In genomic region chr3:177212756-177213155, GRCh38 we compare ENCODE assay signal across 16 cellular contexts. TPM values are rescaled to one million over a fixed set of nuclear protein-coding genes. Genes with fewer than 3 reads are reported as not detected.
DNase-seq lines count a peak whose midpoint lies in the region; ATAC-seq and TF ChIP-seq lines count a peak whose summit lies in the region.
"Had no signal": no experiment of that assay in that cellular context is flagged by ENCODE, and none has a peak within 500 bp of the region (broad histone marks: within the 10 kb centered on the region; RNA-seq: fewer than 3 reads in every experiment).

No MANE protein-coding gene starts in this region.

- no peaks in the 10 kb centered on the region for H3K79me1 ChIP-seq in neuronal stem cell (ENCODE audit: low read depth, low read length)

- intact Hi-C loops in colonic mucosa (cut with DNase I) (no loop called here), mucosa of descending colon (cut with DNase I, micrococcal nuclease) (loop anchor here in 1 of 2 donors (5.0 kb wide), 1 partner anchor 85 kb away; no protein-coding TSS in a partner anchor), transverse colon (cut with DNase I; ENCODE audit: low total_unique reads) (no loop called here)

- no peak overlapping the region for H2BK12ac ChIP-seq in neuronal stem cell (ENCODE audit: low read length)

- no peak overlapping the region for H2AK5ac ChIP-seq in neuronal stem cell (ENCODE audit: low read depth, low read length)

- H3K27ac ChIP-seq in colonic mucosa (peak overlapping the region; percentile 87), transverse colon (peak overlapping the region; percentile 70 to 88 (median 86)), neuronal stem cell (replicated peaks; ENCODE audit: low read length) (no peak overlapping the region)
- H3K27ac ChIP-seq: KMS-11 had no signal

- H3K4me3 ChIP-seq in colonic mucosa = no peak overlapping the region
- no peak overlapping the region for H3K4me3 ChIP-seq in mucosa of descending colon
- no peak overlapping the region for H3K4me3 ChIP-seq in transverse colon
- H3K4me3 ChIP-seq in neuronal stem cell (ENCODE audit: low read length in 2 of 2) = no peak overlapping the region

- no peak overlapping the region for H3K4me3 Mint-ChIP-seq in activated naive CD8-positive, alpha-beta T cell treated with anti-CD3 and anti-CD28 coated beads, Interleukin-2, amount 10 ng/mL, durations not matched to agents 7 days and 5 days
- H3K4me3 Mint-ChIP-seq in activated naive CD8-positive, alpha-beta T cell treated with anti-CD3 and anti-CD28 coated beads, Interleukin-2, amount 50 U/mL, for 24 hours = no peak overlapping the region
- H3K4me3 Mint-ChIP-seq: B cell; CD4-positive, alpha-beta T cell; H9 had no signal

- 80% methylated on average over 8 of the region's 8 CpGs; no CpG with 5 or more reads in 1 of the 2 donors for WGBS in transverse colon (ENCODE audit: low coverage in 1 of 2), 2 donors
- WGBS in neuronal stem cell (ENCODE audit: extremely low coverage in 2 of 2, insufficient read length in 2 of 2, insufficient replicate concordance in 1 of 2), 2 donors = no CpG with 5 or more reads among the region's 8 CpGs

- in situ Hi-C loops in transverse colon (cut with MboI; ENCODE audit: low pct_ligation_motif_present in 1 of 4, low pct_unique_long_range_greater_than_20kb in 1 of 4, low sequenced_read_pairs in 3 of 4) = loop anchor here in 1 of 4 donors (25.0 kb wide), 1 partner anchor 875 kb away; no protein-coding TSS in a partner anchor

- no peak overlapping the region for H2BK120ac ChIP-seq in neuronal stem cell (ENCODE audit: low read depth, low read length)

- H3K9me3 Mint-ChIP-seq in activated naive CD8-positive, alpha-beta T cell treated with anti-CD3 and anti-CD28 coated beads, Interleukin-2, amount 10 ng/mL, durations not matched to agents 7 days and 5 days = no peaks in the 10 kb centered on the region
- H3K9me3 Mint-ChIP-seq in activated naive CD8-positive, alpha-beta T cell treated with anti-CD3 and anti-CD28 coated beads, Interleukin-2, amount 50 U/mL, for 24 hours = no peaks in the 10 kb centered on the region
- H3K9me3 Mint-ChIP-seq: CD4-positive, alpha-beta T cell; H9 had no signal

- no peak for TF ChIP-seq EP300 in transverse colon (IDR thresholded peaks at IDR 0.05; ENCODE audit: low read depth)

- no peak overlapping the region for H2BK5ac ChIP-seq in neuronal stem cell (ENCODE audit: low read length)

- no peak overlapping the region for H3K18ac ChIP-seq in neuronal stem cell (ENCODE audit: low read length)

- H3K27me3 ChIP-seq in colonic mucosa = no peaks in the 10 kb centered on the region
- H3K27me3 ChIP-seq in transverse colon = no peaks in the 10 kb centered on the region
- no peaks in the 10 kb centered on the region for H3K27me3 ChIP-seq in neuronal stem cell (ENCODE audit: control insufficient read depth in 3 of 3, insufficient read depth in 3 of 3, low read depth in 1 of 3, low read length in 3 of 3)

- no peak overlapping the region for H4K91ac ChIP-seq in neuronal stem cell (ENCODE audit: low read depth, low read length, poor library complexity)

- no peak overlapping the region for H2AFZ ChIP-seq in neuronal stem cell (ENCODE audit: low read length)

- H3K4me2 ChIP-seq in neuronal stem cell (ENCODE audit: insufficient read depth, low read length, poor library complexity, severe bottlenecking) = no peak overlapping the region
- H3K4me2 ChIP-seq: KMS-11 had no signal

- H3K27me3 Mint-ChIP-seq in activated naive CD8-positive, alpha-beta T cell treated with anti-CD3 and anti-CD28 coated beads, Interleukin-2, amount 10 ng/mL, durations not matched to agents 7 days and 5 days = no peaks in the 10 kb centered on the region
- no peaks in the 10 kb centered on the region for H3K27me3 Mint-ChIP-seq in activated naive CD8-positive, alpha-beta T cell treated with anti-CD3 and anti-CD28 coated beads, Interleukin-2, amount 50 U/mL, for 24 hours
- H3K27me3 Mint-ChIP-seq: B cell; CD4-positive, alpha-beta T cell had no signal

- H3K23ac ChIP-seq in neuronal stem cell (ENCODE audit: low read depth, low read length, poor library complexity) = no peak overlapping the region

- DNase-seq in activated naive CD8-positive, alpha-beta T cell treated with anti-CD3 and anti-CD28 coated beads, Interleukin-2, amount 10 ng/mL, durations not matched to agents 7 days and 5 days = no peak
- no peak for DNase-seq in activated naive CD8-positive, alpha-beta T cell treated with anti-CD3 and anti-CD28 coated beads, Interleukin-2, amount 50 U/mL, for 24 hours
- DNase-seq in colonic mucosa (no peak), mucosa of descending colon (no peak), transverse colon (no peak), mesenteric fat pad (ENCODE audit: low spot score) (no peak), neuronal stem cell (ENCODE audit: low spot score) (no peak), SHP77 treated with DMSO at 0.1 percent for 48 hours (lab: John Stamatoyannopoulos, UW) (no peak)
- DNase-seq: 8988T; CD4-positive, alpha-beta T cell; GF-D8; H9; NCI-H1930; NCI-H526 had no signal

- TF ChIP-seq POLR2A in transverse colon (IDR thresholded peaks at IDR 0.05) = no peak

- H3K36me3 ChIP-seq in colonic mucosa (no peaks in the 10 kb centered on the region), mucosa of descending colon (ENCODE audit: low read depth) (no peaks in the 10 kb centered on the region), transverse colon (no peaks in the 10 kb centered on the region), neuronal stem cell (replicated peaks in 1 of 2; ENCODE audit: control insufficient read depth in 2 of 2, insufficient read depth in 2 of 2, low read length in 2 of 2) (no peaks in the 10 kb centered on the region)

- H3K9me3 ChIP-seq in colonic mucosa (no peaks in the 10 kb centered on the region), mucosa of descending colon (no peaks in the 10 kb centered on the region), transverse colon (no peaks in the 10 kb centered on the region), neuronal stem cell (replicated peaks in 1 of 2; ENCODE audit: control insufficient read depth in 2 of 2, insufficient read depth in 1 of 2, low read depth in 1 of 2, low read length in 2 of 2) (no peaks in the 10 kb centered on the region)

- H3K4me1 ChIP-seq in colonic mucosa (peaks cover 13% of the 10 kb centered on the region), mucosa of descending colon (ENCODE audit: low read depth) (peaks cover 30% of the 10 kb centered on the region), transverse colon (peaks cover 2 to 54% (median 28%) of the 10 kb centered on the region in 4 donors), neuronal stem cell (ENCODE audit: control insufficient read depth in 2 of 2, insufficient read depth in 1 of 2, low read depth in 1 of 2, low read length in 2 of 2) (no peaks in the 10 kb centered on the region)

- H3K9ac ChIP-seq in colonic mucosa (ENCODE audit: low read depth in 2 of 2, low read length in 2 of 2) (peak overlapping the region in 1 of 2 donors; percentile 58), neuronal stem cell (ENCODE audit: low read depth, low read length, poor library complexity) (no peak overlapping the region)
- H3K9ac ChIP-seq: KMS-11 had no signal

- no peak overlapping the region for H4K8ac ChIP-seq in neuronal stem cell (ENCODE audit: low read depth, low read length)

- no peak overlapping the region for H3K14ac ChIP-seq in neuronal stem cell (ENCODE audit: low read length)

- no peak for ATAC-seq in activated naive CD8-positive, alpha-beta T cell treated with anti-CD3 and anti-CD28 coated beads, Interleukin-2, amount 10 ng/mL, durations not matched to agents 7 days and 5 days (ENCODE audit: low read depth)
- no peak for ATAC-seq in activated naive CD8-positive, alpha-beta T cell treated with anti-CD3 and anti-CD28 coated beads, Interleukin-2, amount 50 U/mL, for 24 hours
- ATAC-seq in mucosa of descending colon = peak; percentile 51

- no peak overlapping the region for H2BK15ac ChIP-seq in neuronal stem cell (ENCODE audit: low read length)

- H3K4ac ChIP-seq in neuronal stem cell (ENCODE audit: low read length) = no peak overlapping the region

- peaks cover 7% of the 10 kb centered on the region for H3K4me1 Mint-ChIP-seq in activated naive CD8-positive, alpha-beta T cell treated with anti-CD3 and anti-CD28 coated beads, Interleukin-2, amount 10 ng/mL, durations not matched to agents 7 days and 5 days
- peaks cover 5% of the 10 kb centered on the region for H3K4me1 Mint-ChIP-seq in activated naive CD8-positive, alpha-beta T cell treated with anti-CD3 and anti-CD28 coated beads, Interleukin-2, amount 50 U/mL, for 24 hours
- H3K4me1 Mint-ChIP-seq: B cell had no signal

- POLR2A ChIA-PET in activated naive CD8-positive, alpha-beta T cell treated with anti-CD3 and anti-CD28 coated beads, Interleukin-2, amount 10 ng/mL, durations not matched to agents 7 days and 5 days (lab: Charles Lee) = interaction anchor here (0.6 kb wide), 1 partner anchor 22 kb away, joined by 3 read pairs; no protein-coding TSS in a partner anchor

- no peaks in the 10 kb centered on the region for H3K36me3 Mint-ChIP-seq in activated naive CD8-positive, alpha-beta T cell treated with anti-CD3 and anti-CD28 coated beads, Interleukin-2, amount 10 ng/mL, durations not matched to agents 7 days and 5 days
- H3K36me3 Mint-ChIP-seq in activated naive CD8-positive, alpha-beta T cell treated with anti-CD3 and anti-CD28 coated beads, Interleukin-2, amount 50 U/mL, for 24 hours (ENCODE audit: low read depth) = no peaks in the 10 kb centered on the region

- TF ChIP-seq CTCF in colonic mucosa (IDR thresholded peaks at IDR 0.05) = no peak
- no peak for TF ChIP-seq CTCF in mucosa of descending colon (IDR thresholded peaks at IDR 0.05)
- TF ChIP-seq CTCF in transverse colon (IDR thresholded peaks at IDR 0.05) = no peak

- peak overlapping the region; percentile 63 for H3K27ac Mint-ChIP-seq in activated naive CD8-positive, alpha-beta T cell treated with anti-CD3 and anti-CD28 coated beads, Interleukin-2, amount 10 ng/mL, durations not matched to agents 7 days and 5 days
- H3K27ac Mint-ChIP-seq in activated naive CD8-positive, alpha-beta T cell treated with anti-CD3 and anti-CD28 coated beads, Interleukin-2, amount 50 U/mL, for 24 hours = no peak overlapping the region
- H3K27ac Mint-ChIP-seq: B cell had no signal

RNA-seq across cellular contexts. Expression of gene TBL1XR1, which starts 15.5 kb away (rescaled TPM):
- total RNA-seq in activated naive CD8-positive, alpha-beta T cell treated with anti-CD3 and anti-CD28 coated beads, Interleukin-2, amount 10 ng/mL, durations not matched to agents 7 days and 5 days = 100 to 1,000 TPM; 176 TPM
- total RNA-seq in colonic mucosa = 100 to 1,000 TPM; 202 to 226 TPM
- total RNA-seq in mucosa of descending colon = 100 to 1,000 TPM; 175 to 200 (median 178) TPM
- total RNA-seq in transverse colon = 100 to 1,000 TPM in 1 of 4 donors, 10 to 100 TPM in 3; 39.4 to 131 (median 68.1) TPM
- 142 TPM for total RNA-seq in mesenteric fat pad
- polyA plus RNA-seq in neuronal stem cell (2013, experiment 1 of 2) = 54.4 TPM
- polyA plus RNA-seq in neuronal stem cell (2013, experiment 2 of 2) = 59.6 TPM
